In the genomic region with DNA sequence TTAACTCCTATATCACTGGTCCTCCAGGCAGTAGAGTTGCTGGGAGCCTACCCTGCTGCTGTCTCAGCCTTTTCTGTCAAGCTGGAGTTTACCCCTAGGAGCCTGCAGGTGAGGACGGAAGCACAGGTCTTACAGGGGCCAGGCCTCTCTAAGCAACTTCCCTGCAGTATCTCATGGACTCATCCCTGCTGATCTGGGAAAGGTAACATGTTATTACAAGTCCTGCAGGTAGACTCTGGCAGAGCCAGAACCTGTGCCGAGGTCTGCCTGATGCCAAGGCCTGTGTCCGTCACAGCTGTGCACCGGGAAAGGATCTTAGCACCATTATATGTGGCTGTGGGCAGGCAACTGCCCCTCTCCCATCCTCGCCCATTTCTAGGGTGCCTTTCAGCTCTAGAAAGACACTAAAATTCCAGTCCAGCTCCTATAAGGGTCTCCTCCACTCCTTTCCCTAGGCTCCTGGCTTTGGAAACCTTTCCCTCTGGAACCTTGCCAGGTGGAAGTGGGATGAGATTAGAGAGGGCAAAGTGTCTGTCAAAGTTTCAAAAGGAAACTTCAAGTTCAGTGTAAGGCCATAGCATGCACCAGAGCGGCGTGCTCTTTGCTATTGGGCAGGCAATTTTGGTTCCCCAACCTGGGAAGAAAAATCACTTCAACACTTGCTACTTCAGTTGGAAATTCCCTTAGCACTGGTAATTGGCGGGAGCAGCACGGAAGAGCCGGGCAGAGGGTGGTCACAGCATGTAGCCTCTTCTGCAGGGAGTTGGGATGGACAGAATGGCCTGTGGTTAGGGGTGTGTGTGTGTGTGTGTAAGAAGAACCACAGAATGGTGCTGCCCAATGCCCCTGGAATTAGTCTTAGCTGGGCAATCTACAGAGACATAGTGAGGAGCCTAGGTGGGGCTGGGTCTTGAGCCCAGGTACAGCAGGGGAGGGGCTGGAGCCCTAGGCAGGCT, we compare ENCODE assay signal across 21 cellular contexts. TPM values are rescaled to one million over a fixed set of nuclear protein-coding genes. Genes with fewer than 3 reads are reported as not detected.
DNase-seq lines count a peak whose midpoint lies in the region; ATAC-seq, FAIRE-seq and TF ChIP-seq lines count a peak whose summit lies in the region.
"Had no signal": no experiment of that assay in that cellular context is flagged by ENCODE, and none has a peak within 500 bp of the region (broad histone marks: within the 10 kb centered on the region; RNA-seq: fewer than 3 reads in every experiment).

No MANE protein-coding gene starts in this region.

- H3K4me2 ChIP-seq in K562 (ENCODE audit: insufficient read depth, low read length), result no peak overlapping the region
- H3K4me2 ChIP-seq: BLaER1 treated with 17β-estradiol and CSF1 and Interleukin-3, amounts not matched to agents 10 nM and 100 nM; KMS-11; PC-9 had no signal

- no TSS peak for BruUV-seq in K562 (replicated peaks; lab: Mats Ljungman, UMichigan)

- intact Hi-C loops in K562 (cut with micrococcal nuclease), result loop anchor here (5.0 kb wide), 1 partner anchor 64 kb away; no protein-coding TSS in a partner anchor
- intact Hi-C loops in sciatic nerve (cut with DNase I), result no loop called here
- intact Hi-C loops in testis (cut with DNase I; ENCODE audit: low total_unique reads), result no loop called here
- intact Hi-C loops in CD4-positive, alpha-beta T cell (cut with DNase I, micrococcal nuclease), result no loop called here

- H2AFZ ChIP-seq in K562 (ENCODE audit: low read depth, low read length), result peak overlapping the region; percentile 72
- H2AFZ ChIP-seq: PC-9 had no signal

- no peaks in the 10 kb centered on the region for H3K36me3 Mint-ChIP-seq in CD4-positive, alpha-beta T cell (ENCODE audit: low read depth)

- H3K9me1 ChIP-seq in K562 (ENCODE audit: control insufficient read depth, insufficient read depth, low read length), result no peaks in the 10 kb centered on the region

- no peaks in the 10 kb centered on the region for H3K36me3 ChIP-seq in HEK293 (ENCODE audit: control insufficient read depth in 2 of 2, insufficient read depth in 1 of 2, low read length in 2 of 2)
- H3K36me3 ChIP-seq in K562 (ENCODE audit: control insufficient read depth, insufficient read depth, low read length), result no peaks in the 10 kb centered on the region
- H3K36me3 ChIP-seq in testis (ENCODE audit: low read depth, missing control alignments), result no peaks in the 10 kb centered on the region
- H3K36me3 ChIP-seq: BLaER1 treated with 17β-estradiol and CSF1 and Interleukin-3, amounts not matched to agents 10 nM and 100 nM had no signal

- no peaks in the 10 kb centered on the region for H4K20me1 ChIP-seq in K562 (replicated peaks; ENCODE audit: control insufficient read depth, insufficient read depth, low read length)

- no peaks in the 10 kb centered on the region for H3K4me1 Mint-ChIP-seq in CD4-positive, alpha-beta T cell (ENCODE audit: low read depth)

- DNase-seq in K562 (ENCODE audit: extremely low read depth in 1 of 4, low spot score in 3 of 4), result no peak
- DNase-seq in foreskin keratinocyte, result peak in 1 of 2 donors; percentile 68
- peak; percentile 18 for DNase-seq in sciatic nerve (ENCODE audit: low spot score)
- DNase-seq in retina, result no peak
- DNase-seq in testis, result no peak
- no peak for DNase-seq in caudate nucleus (lab: John Stamatoyannopoulos, UW)
- DNase-seq in CD4-positive, alpha-beta T cell, result no peak
- DNase-seq: DMS79, HFFc6, MV-4-11, NCI-H1694 treated with DMSO at 0.1 percent for 48 hours, NCI-H2107, NCI-H510A, NCI-H774, PC-9 had no signal

- in situ Hi-C loops in K562 (cut with MboI), result no loop called here

- POLR2A ChIA-PET in HEK293 (lab: Yijun Ruan, JAX) (no interaction called here), K562 (lab: Yijun Ruan, JAX) (no interaction called here)
- POLR2A ChIA-PET in CD4-positive, alpha-beta T cell (lab: Charles Lee), result no interaction called here

- H3K9me3 ChIP-seq in HEK293 (ENCODE audit: control insufficient read depth, insufficient read depth, low read depth, low read length), result no peaks in the 10 kb centered on the region
- H3K9me3 ChIP-seq in K562 (replicated peaks; ENCODE audit: control insufficient read depth, insufficient read depth, low read depth, low read length), result no peaks in the 10 kb centered on the region
- no peaks in the 10 kb centered on the region for H3K9me3 ChIP-seq in testis
- no peaks in the 10 kb centered on the region for H3K9me3 ChIP-seq in CD4-positive, alpha-beta T cell (ENCODE audit: control insufficient read depth, low read length)
- H3K9me3 ChIP-seq: BLaER1 treated with 17β-estradiol and CSF1 and Interleukin-3, amounts not matched to agents 10 nM and 100 nM had no signal

- H3K27ac ChIP-seq in HEK293 (ENCODE audit: extremely low read depth, low read depth, low read length) (no peak overlapping the region), K562 (ENCODE audit: extremely low read depth, low read depth, low read length) (no peak overlapping the region), foreskin keratinocyte (no peak overlapping the region), testis (no peak overlapping the region), caudate nucleus (ENCODE audit: low read depth, low read length) (no peak overlapping the region)
- no peak overlapping the region for H3K27ac ChIP-seq in CD4-positive, alpha-beta T cell (ENCODE audit: low read depth, low read length)
- H3K27ac ChIP-seq: BLaER1 treated with 17β-estradiol and CSF1 and Interleukin-3, amounts not matched to agents 10 nM and 100 nM; KMS-11; PC-9; RWPE1 had no signal

- 20% methylated on average over 10 of the region's 10 CpGs for WGBS in K562 (ENCODE audit: insufficient coverage, low coverage, missing lambda C conversion rate)
- 57 to 81% methylated on average over 8 to 10 of the region's 10 CpGs for WGBS in testis, 2 donors

- no peak; the same call in 2 of the 3 replicates for ATAC-seq in K562
- peak; percentile 62 for ATAC-seq in foreskin keratinocyte
- ATAC-seq in sciatic nerve, result no peak
- no peak for ATAC-seq in CD4-positive, alpha-beta T cell (ENCODE audit: poor library complexity)

- no peak overlapping the region for H3K4me3 Mint-ChIP-seq in CD4-positive, alpha-beta T cell
- H3K4me3 Mint-ChIP-seq: HFFc6 had no signal

- no peak for TF ChIP-seq RAD21 in K562 (CRISPR knock-in tag; conservative IDR thresholded peaks at IDR 0.05 in 1 of 2, IDR thresholded peaks at IDR 0.05 in 1 of 2)

- H3K27me3 Mint-ChIP-seq in CD4-positive, alpha-beta T cell, result peaks cover 72% of the 10 kb centered on the region

- H3K4me1 ChIP-seq in HEK293 (ENCODE audit: control insufficient read depth, insufficient read depth, low read length) (no peaks in the 10 kb centered on the region), K562 (replicated peaks in 1 of 2; ENCODE audit: control insufficient read depth in 2 of 2, insufficient read depth in 2 of 2, low read length in 2 of 2) (peaks cover 0 to 3% of the 10 kb centered on the region in 2 experiments; a peak in 2 of 5 replicates), foreskin keratinocyte (peaks cover 3% of the 10 kb centered on the region), testis (no peaks in the 10 kb centered on the region)
- H3K4me1 ChIP-seq: BLaER1 treated with 17β-estradiol and CSF1 and Interleukin-3, amounts not matched to agents 10 nM and 100 nM had no signal

- no peak overlapping the region for H3K9ac ChIP-seq in K562 (ENCODE audit: insufficient read depth in 1 of 2, low read depth in 2 of 2, low read length in 2 of 2)
- H3K9ac ChIP-seq: BLaER1 treated with 17β-estradiol and CSF1 and Interleukin-3, amounts not matched to agents 10 nM and 100 nM; KMS-11 had no signal

- TF ChIP-seq CTCF in HEK293 (tag by site-specific recombination; IDR thresholded peaks at IDR 0.05) (no peak), K562 (IDR thresholded peaks at IDR 0.05 in 2 of 3, conservative IDR thresholded peaks at IDR 0.05 in 1 of 3; ENCODE audit: insufficient read depth in 2 of 3, low read depth in 1 of 3, low read length in 3 of 3) (no peak), foreskin keratinocyte (conservative IDR thresholded peaks at IDR 0.05) (no peak), testis (IDR thresholded peaks at IDR 0.05) (no peak)
- TF ChIP-seq CTCF in CD4-positive, alpha-beta T cell (IDR thresholded peaks at IDR 0.05), result no peak

- H3K79me2 ChIP-seq in K562 (ENCODE audit: control insufficient read depth, insufficient read depth, low read length), result no peaks in the 10 kb centered on the region

- H3K27me3 ChIP-seq in K562 (ENCODE audit: control insufficient read depth in 2 of 2, insufficient read depth in 2 of 2, low read length in 2 of 2) (peaks cover 9 to 30% of the 10 kb centered on the region in 2 experiments; a peak in 4 of 5 replicates), foreskin keratinocyte (no peaks in the 10 kb centered on the region), testis (no peaks in the 10 kb centered on the region)
- H3K27me3 ChIP-seq in CD4-positive, alpha-beta T cell (ENCODE audit: control insufficient read depth, insufficient read depth, low read length), result peaks cover 33% of the 10 kb centered on the region

- no peak overlapping the region for H3K4me3 ChIP-seq in HEK293 (ENCODE audit: low read depth, low read length)
- no peak overlapping the region for H3K4me3 ChIP-seq in K562
- no peak overlapping the region for H3K4me3 ChIP-seq in testis
- H3K4me3 ChIP-seq: BLaER1 treated with 17β-estradiol and CSF1 and Interleukin-3, amounts not matched to agents 10 nM and 100 nM; PC-9 had no signal

- no peak for TF ChIP-seq EP300 in K562 (IDR thresholded peaks at IDR 0.05; ENCODE audit: low read length)

- CTCF ChIA-PET in HEK293 (lab: Yijun Ruan, JAX) (interaction anchor here (0.6 to 1.2 kb wide), 2 partner anchors 64 to 182 kb away, joined by 3 to 4 read pairs; a partner anchor contains a TSS), K562 (lab: Yijun Ruan, JAX; ENCODE audit: low intra/inter-chr PET ratio) (no interaction called here)
- CTCF ChIA-PET in CD4-positive, alpha-beta T cell (lab: Charles Lee), result no interaction called here

- no peaks in the 10 kb centered on the region for H3K9me3 Mint-ChIP-seq in CD4-positive, alpha-beta T cell
- H3K9me3 Mint-ChIP-seq: HFFc6 had no signal

- no peak overlapping the region for H3K27ac Mint-ChIP-seq in CD4-positive, alpha-beta T cell
- H3K27ac Mint-ChIP-seq: HFFc6 had no signal

- no peak for FAIRE-seq in K562 (lab: Jason Lieb, UNC)
- FAIRE-seq: H54 had no signal

- TF ChIP-seq POLR2A in K562 (conservative IDR thresholded peaks at IDR 0.05) (no peak), testis (IDR thresholded peaks at IDR 0.05) (no peak)

RNA-seq across cellular contexts. Expression of a gene that starts 17.5 kb away (rescaled TPM):
- total RNA-seq in K562 (2011; cell fraction: chromatin; rRNA removed; ENCODE audit: low replicate concordance), result not detected in 2 replicates
- total RNA-seq in K562 (2011; cell fraction: nucleolus; rRNA removed), result 0.33 TPM in 1 of 2 replicates, not detected in the other
- total RNA-seq in K562 (2011; cell fraction: nucleoplasm; rRNA removed), result not detected in 2 replicates
- total RNA-seq in K562 (2014; rRNA removed), result not detected in 2 replicates
- not detected in 2 replicates for total RNA-seq in K562 (2014; rRNA removed; fragmentation: Illumina TruSeq; extraction: Trizol)
- not detected in 2 replicates for total RNA-seq in K562 (2015; rRNA removed; fragmentation: Illumina TruSeq; extraction: Trizol)
- not detected in 2 replicates for total RNA-seq in K562 (2021)
- polyA plus RNA-seq in K562 (2011; rRNA removed), result 0.08 TPM in 1 of 2 replicates, not detected in the other
- 0.04 and 0.06 TPM in 2 replicates for polyA plus RNA-seq in K562 (2011; cell fraction: cytosol; rRNA removed)
- polyA plus RNA-seq in K562 (2011; cell fraction: nucleus; rRNA removed), result 0.10 TPM in 1 of 2 replicates, not detected in the other
- not detected in 2 replicates for polyA plus RNA-seq in K562 (2012)
- polyA plus RNA-seq in K562 (2014; fragmentation: Illumina TruSeq; extraction: Trizol), result not detected in 2 replicates
- not detected for polyA plus RNA-seq in K562 (2014; fragmentation: Nextera tagmentation; extraction: Ambion mirVana)
- not detected in 2 replicates for polyA plus RNA-seq in K562 (2014; rRNA removed)
- polyA minus RNA-seq in K562 (2011; rRNA and poly(A)+ RNA removed), result not detected in 2 replicates
- not detected in 2 replicates for polyA minus RNA-seq in K562 (2011; cell fraction: cytosol; rRNA and poly(A)+ RNA removed)
- polyA minus RNA-seq in K562 (2011; cell fraction: nucleus; rRNA and poly(A)+ RNA removed), result not detected in 2 replicates
- total RNA-seq in foreskin keratinocyte, result 8.0 and 9.8 TPM in 2 replicates
- polyA plus RNA-seq in foreskin keratinocyte, result 8.7 and 9.6 TPM in 2 replicates
- total RNA-seq in sciatic nerve, result 1.0 TPM
- total RNA-seq in testis, result 1 to 10 TPM; 1.7 to 2.7 TPM
- polyA plus RNA-seq in testis (ENCODE audit: insufficient read depth, low read depth, low replicate concordance), result 1.1 TPM
- total RNA-seq in CD4-positive, alpha-beta T cell, result not detected
- total RNA-seq: HT-29 had no signal

RNA-seq across cellular contexts. Expression of a gene that starts 35.1 kb away (rescaled TPM):
- total RNA-seq in K562 (2011; cell fraction: chromatin; rRNA removed; ENCODE audit: low replicate concordance), result not detected in 2 replicates
- total RNA-seq in K562 (2011; cell fraction: nucleolus; rRNA removed), result not detected in 2 replicates
- total RNA-seq in K562 (2011; cell fraction: nucleoplasm; rRNA removed), result not detected in 2 replicates
- total RNA-seq in K562 (2014; rRNA removed) (not detected in 2 replicates), K562 (2014; rRNA removed; fragmentation: Illumina TruSeq; extraction: Trizol) (not detected in 2 replicates), K562 (2015; rRNA removed; fragmentation: Illumina TruSeq; extraction: Trizol) (not detected in 2 replicates), K562 (2021) (not detected in 2 replicates), foreskin keratinocyte (not detected in 2 replicates), sciatic nerve (not detected), testis (not detected)
- polyA plus RNA-seq in K562 (2011; rRNA removed) (not detected in 2 replicates), K562 (2014; fragmentation: Illumina TruSeq; extraction: Trizol) (not detected in 2 replicates), K562 (2014; fragmentation: Nextera tagmentation; extraction: Ambion mirVana) (not detected), K562 (2014; rRNA removed) (not detected in 2 replicates), foreskin keratinocyte (not detected in 2 replicates), testis (ENCODE audit: insufficient read depth, low read depth, low replicate concordance) (not detected)
- polyA plus RNA-seq in K562 (2011; cell fraction: cytosol; rRNA removed), result not detected in 2 replicates
- not detected in 2 replicates for polyA plus RNA-seq in K562 (2011; cell fraction: nucleus; rRNA removed)
- polyA plus RNA-seq in K562 (2012), result not detected in 2 replicates
- polyA minus RNA-seq in K562 (2011; rRNA and poly(A)+ RNA removed), result 0.12 TPM in 1 of 2 replicates, not detected in the other
- not detected in 2 replicates for polyA minus RNA-seq in K562 (2011; cell fraction: cytosol; rRNA and poly(A)+ RNA removed)
- not detected in 2 replicates for polyA minus RNA-seq in K562 (2011; cell fraction: nucleus; rRNA and poly(A)+ RNA removed)
- not detected for total RNA-seq in CD4-positive, alpha-beta T cell
- total RNA-seq: HFFc6, HT-29, PC-9 had no signal
